Comparison of ENCODE assay signal across 8 cellular contexts in genomic region chr6:35489995-35490791, GRCh38. TPM values are rescaled to one million over a fixed set of nuclear protein-coding genes. Genes with fewer than 3 reads are reported as not detected.
A peak's percentile ranks its signal among the peaks of the same experiment; 100 is the strongest.
DNase-seq lines count a peak whose midpoint lies in the region; ATAC-seq, FAIRE-seq and TF ChIP-seq lines count a peak whose summit lies in the region.

No MANE protein-coding gene starts in this region.

- TF ChIP-seq RAD21 in neural cell (conservative IDR thresholded peaks at IDR 0.05) = no peak

- ATAC-seq in GM18502 (IDR thresholded peaks at IDR 0.05; ENCODE audit: poor library complexity, unreplicated experiment) (no peak), HG03139 (IDR thresholded peaks at IDR 0.05; ENCODE audit: unreplicated experiment) (no peak)
- no peak for ATAC-seq in stimulated activated naive CD8-positive, alpha-beta T cell treated with anti-CD3 and anti-CD28 coated beads, Interleukin-15, Interleukin-2, amounts not matched to agents 100 U/mL and 50 U/mL, for 24 hours

- TF ChIP-seq CTCF in AG10803 (conservative IDR thresholded peaks at IDR 0.05; ENCODE audit: low read length) (no peak), fibroblast of pulmonary artery (IDR thresholded peaks at IDR 0.05; ENCODE audit: low read length, missing control alignments) (no peak), neural cell (IDR thresholded peaks at IDR 0.05; ENCODE audit: poor library complexity, severe bottlenecking) (no peak), D721Med (IDR thresholded peaks at IDR 0.05; ENCODE audit: insufficient read depth, missing control alignments) (no peak)

- H3K9me3 ChIP-seq in neural cell (ENCODE audit: low read length) = no peaks in the 10 kb centered on the region

- peak overlapping the region; percentile 27 for H3K4me3 ChIP-seq in AG10803 (ENCODE audit: low read length)
- H3K4me3 ChIP-seq in fibroblast of pulmonary artery (replicated peaks; ENCODE audit: low read depth, low read length) = no peak overlapping the region
- no peak overlapping the region for H3K4me3 ChIP-seq in neural cell (ENCODE audit: low read length)

- no peaks in the 10 kb centered on the region for H3K9me2 ChIP-seq in neural cell (ENCODE audit: insufficient read depth, low read length)

- H4K20me1 ChIP-seq in neural cell (ENCODE audit: insufficient read depth) = no peaks in the 10 kb centered on the region

- H3K79me2 ChIP-seq in neural cell (replicated peaks; ENCODE audit: insufficient read depth, low read length) = no peaks in the 10 kb centered on the region

- H2AFZ ChIP-seq in neural cell (ENCODE audit: low read depth, low read length) = no peak overlapping the region

- H3K36me3 ChIP-seq in neural cell (ENCODE audit: insufficient read depth, low read length) = no peaks in the 10 kb centered on the region

- no peak for TF ChIP-seq EP300 in neural cell (conservative IDR thresholded peaks at IDR 0.05; ENCODE audit: poor library complexity, severe bottlenecking)

- peak overlapping the region; percentile 13 for H3K9ac ChIP-seq in neural cell (ENCODE audit: low read length)

- H3F3A ChIP-seq in neural cell (ENCODE audit: insufficient read depth, low read length, poor library complexity, severe bottlenecking) = no peaks in the 10 kb centered on the region

- no peaks in the 10 kb centered on the region for H3K27me3 ChIP-seq in neural cell (ENCODE audit: insufficient read depth, low read depth, low read length)

- DNase-seq in AG10803 (ENCODE audit: low read depth) (peak; percentile 80), NCI-H526 treated with DMSO at 0.1 percent for 48 hours (lab: John Stamatoyannopoulos, UW) (peak; percentile 21), fibroblast of pulmonary artery (ENCODE audit: low read depth) (peak; percentile 62), D721Med (ENCODE audit: insufficient read length, low spot score) (no peak)
- no peak for DNase-seq in stimulated activated naive CD8-positive, alpha-beta T cell treated with anti-CD3 and anti-CD28 coated beads, Interleukin-15, Interleukin-2, amounts not matched to agents 100 U/mL and 50 U/mL, for 24 hours

- no peak for FAIRE-seq in D721Med (lab: Jason Lieb, UNC)

- no peak overlapping the region for H3K4me2 ChIP-seq in neural cell (ENCODE audit: low read length)

- no peak overlapping the region for H3K27ac ChIP-seq in neural cell (ENCODE audit: low read length)

TF ChIP-seq in neural cell, 6 proteins besides CTCF, POLR2A, EP300 and RAD21:
- no peak for TF ChIP-seq TAF1 (IDR thresholded peaks at IDR 0.05; ENCODE audit: low read depth)
- no peak for TF ChIP-seq POLR2AphosphoS5 (IDR thresholded peaks at IDR 0.05)
- no peak for TF ChIP-seq MXI1 (conservative IDR thresholded peaks at IDR 0.05; ENCODE audit: poor library complexity, severe bottlenecking)
- no peak for TF ChIP-seq EZH2 (IDR thresholded peaks at IDR 0.05; ENCODE audit: borderline replicate concordance, insufficient read depth, low read length, poor library complexity, severe bottlenecking)
- no peak for TF ChIP-seq REST (IDR thresholded peaks at IDR 0.05; ENCODE audit: borderline replicate concordance)
- no peak for TF ChIP-seq SMC3 (conservative IDR thresholded peaks at IDR 0.05; ENCODE audit: poor library complexity)

RNA-seq across cellular contexts. Expression of gene TEAD3, which starts 6.7 kb away (rescaled TPM):
- polyA plus RNA-seq in neural cell = 0.10 and 0.42 TPM in 2 replicates
- 0.23 TPM in 1 of 2 replicates, not detected in the other for polyA minus RNA-seq in neural cell

RNA-seq across cellular contexts. Expression of gene RPL10A, which starts 22.0 kb away (rescaled TPM):
- 997 and 1,049 TPM in 2 replicates for polyA plus RNA-seq in neural cell
- polyA minus RNA-seq in neural cell = 408 and 429 TPM in 2 replicates

RNA-seq across cellular contexts. Expression of gene TULP1, which starts 22.5 kb away (rescaled TPM):
- polyA plus RNA-seq in neural cell = 0.14 TPM in 1 of 2 replicates, not detected in the other
- polyA minus RNA-seq in neural cell = not detected in 2 replicates

RNA-seq across cellular contexts. Expression of gene FANCE, which starts 38.1 kb away (rescaled TPM):
- polyA plus RNA-seq in neural cell = 7.1 and 10.2 TPM in 2 replicates
- 6.8 and 7.3 TPM in 2 replicates for polyA minus RNA-seq in neural cell

Comparison
In these comparisons a context has a peak if more than half of its experiments do, and no peak if none do; other contexts are left out.
1. DNase-seq: peak in AG10803 (single experiment), NCI-H526 treated with DMSO at 0.1 percent for 48 hours (single experiment) and fibroblast of pulmonary artery (single experiment); none in stimulated activated naive CD8-positive, alpha-beta T cell treated with anti-CD3 and anti-CD28 coated beads, Interleukin-15, Interleukin-2, amounts not matched to agents 100 U/mL and 50 U/mL, for 24 hours (single experiment) and D721Med (single experiment).